8 cellular contexts compared by ENCODE assay signal in the genomic region with DNA sequence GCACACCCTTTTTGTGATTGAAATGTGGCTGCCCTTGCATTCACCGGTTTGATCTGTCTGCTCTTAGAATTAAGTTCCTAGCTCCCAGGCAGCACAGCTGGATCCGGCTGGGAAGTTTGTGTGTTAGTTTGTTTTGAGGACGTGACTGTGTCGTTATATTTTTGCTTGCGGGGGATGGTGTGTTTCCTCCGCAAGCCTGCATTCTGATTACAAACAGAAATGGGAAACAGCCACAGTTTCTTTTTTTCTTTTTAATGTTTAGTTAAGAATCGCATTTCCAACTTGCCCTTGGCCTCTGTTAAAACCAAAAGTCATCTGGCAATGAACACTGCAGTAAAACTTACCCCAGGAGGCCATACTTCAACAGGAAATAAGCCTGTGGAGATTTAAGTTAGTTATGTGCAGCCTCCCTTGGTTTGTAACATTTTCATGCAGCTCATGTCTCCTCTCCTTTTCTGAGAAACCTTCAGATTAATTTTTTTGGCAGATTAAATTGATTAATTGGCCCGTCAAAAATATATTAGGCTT. TPM values are rescaled to one million over a fixed set of nuclear protein-coding genes. Genes with fewer than 3 reads are reported as not detected.
DNase-seq lines count a peak whose midpoint lies in the region; ATAC-seq and FAIRE-seq lines count a peak whose summit lies in the region.

No MANE protein-coding gene starts in this region.

- peaks cover 61% of the 10 kb centered on the region for H3K79me2 ChIP-seq in ACC112 (ENCODE audit: control insufficient read depth, insufficient read depth, low read length, unreplicated experiment)

- FAIRE-seq in RCC 7860 (lab: Jason Lieb, UNC): peak; percentile 4

- no peak for DNase-seq in RCC 7860 (ENCODE audit: low spot score)
- DNase-seq in effector memory CD4-positive, alpha-beta T cell: no peak
- DNase-seq in retina: no peak
- no peak for DNase-seq in DMS153 (lab: John Stamatoyannopoulos, UW)
- DNase-seq in activated CD4-positive, alpha-beta T cell treated with anti-CD3 and anti-CD28 coated beads, Interleukin-2, amount 50 U/mL, for 4 hours: no peak

- no peaks in the 10 kb centered on the region for H3K36me3 ChIP-seq in ACC112 (ENCODE audit: insufficient read depth, low read length)
- H3K36me3 ChIP-seq in effector memory CD4-positive, alpha-beta T cell (ENCODE audit: control insufficient read depth, insufficient read depth, low read length): no peaks in the 10 kb centered on the region

- no peaks in the 10 kb centered on the region for H3K27me3 ChIP-seq in ACC112 (ENCODE audit: insufficient read depth, low read length)
- H3K27me3 ChIP-seq in effector memory CD4-positive, alpha-beta T cell (replicated peaks; ENCODE audit: control insufficient read depth, insufficient read depth, low read length, poor library complexity, severe bottlenecking): no peaks in the 10 kb centered on the region
- H3K27me3 ChIP-seq in mononuclear cell (ENCODE audit: insufficient read depth, low read length): no peaks in the 10 kb centered on the region

- H3K4me3 ChIP-seq in ACC112 (ENCODE audit: low read depth, low read length): peak overlapping the region; percentile 93
- H3K4me3 ChIP-seq in effector memory CD4-positive, alpha-beta T cell (ENCODE audit: insufficient read depth, low read depth, low read length, poor library complexity, severe bottlenecking): peak overlapping the region; percentile 86
- peak overlapping the region; percentile 85 for H3K4me3 ChIP-seq in mononuclear cell (ENCODE audit: low read length)

- peak; percentile 27 for ATAC-seq in GM21447 (IDR thresholded peaks at IDR 0.05; ENCODE audit: unreplicated experiment)

- H3K27ac ChIP-seq in ACC112 (ENCODE audit: low read depth, low read length): peak overlapping the region; percentile 83
- peak overlapping the region; percentile 88 for H3K27ac ChIP-seq in effector memory CD4-positive, alpha-beta T cell (ENCODE audit: insufficient read depth, low read length, poor library complexity, severe bottlenecking)

- H3K4me1 ChIP-seq in ACC112 (ENCODE audit: control insufficient read depth, insufficient read depth, low read length, unreplicated experiment): peaks cover 39% of the 10 kb centered on the region
- H3K4me1 ChIP-seq in effector memory CD4-positive, alpha-beta T cell (ENCODE audit: control insufficient read depth, insufficient read depth, low read length, poor library complexity, severe bottlenecking): peaks cover 18% of the 10 kb centered on the region
- H3K4me1 ChIP-seq in mononuclear cell (ENCODE audit: insufficient read depth, low read length): peaks cover 32% of the 10 kb centered on the region

- peak overlapping the region; percentile 74 for H2AFZ ChIP-seq in ACC112 (ENCODE audit: low read length, unreplicated experiment)

- H3K9me3 ChIP-seq in effector memory CD4-positive, alpha-beta T cell (ENCODE audit: control insufficient read depth, low read length): no peaks in the 10 kb centered on the region
- H3K9me3 ChIP-seq in mononuclear cell (ENCODE audit: low read depth, low read length): no peaks in the 10 kb centered on the region

RNA-seq across cellular contexts. Expression of gene TMOD3, which starts 0.9 kb away (rescaled TPM):
- total RNA-seq in mononuclear cell: 43.0 TPM
